In genomic region chr12:71838661-71839060, GRCh38 we compare ENCODE assay signal across 10 cellular contexts. TPM values are rescaled to one million over a fixed set of nuclear protein-coding genes. Genes with fewer than 3 reads are reported as not detected.
DNase-seq lines count a peak whose midpoint lies in the region; ATAC-seq and TF ChIP-seq lines count a peak whose summit lies in the region.
"Had no signal": no experiment of that assay in that cellular context is flagged by ENCODE, and none has a peak within 500 bp of the region (broad histone marks: within the 10 kb centered on the region; RNA-seq: fewer than 3 reads in every experiment).

No MANE protein-coding gene starts in this region.

- no peaks in the 10 kb centered on the region for H3K9me3 ChIP-seq in psoas muscle

- peaks cover 0 to 7% of the 10 kb centered on the region in 2 donors for H3K36me3 ChIP-seq in psoas muscle (ENCODE audit: insufficient read depth in 1 of 2, low read depth in 1 of 2)

- no peak for ATAC-seq in psoas muscle
- no peak for ATAC-seq in GM21825 (IDR thresholded peaks at IDR 0.05; ENCODE audit: unreplicated experiment)
- ATAC-seq in GM19467 (IDR thresholded peaks at IDR 0.05; ENCODE audit: unreplicated experiment), result no peak

- CTCF ChIA-PET in RWPE1 (lab: Yijun Ruan, JAX), result no interaction called here

- peak overlapping the region; percentile 96 for H3K4me3 ChIP-seq in psoas muscle

- H3K4me1 ChIP-seq in psoas muscle, result peaks cover 27% of the 10 kb centered on the region

- POLR2A ChIA-PET in RWPE1 (lab: Yijun Ruan, JAX; ENCODE audit: low non-redundant PET), result interaction anchor here (0.7 kb wide), 1 partner anchor 8 kb away, joined by 3 read pairs; no protein-coding TSS in a partner anchor

- H3K27me3 ChIP-seq in psoas muscle (ENCODE audit: insufficient read depth in 3 of 3, low read length in 2 of 3), result peaks cover 0 to 13% (median 0%) of the 10 kb centered on the region in 3 donors

- TF ChIP-seq CTCF in RWPE1 (conservative IDR thresholded peaks at IDR 0.05; ENCODE audit: low read depth) (no peak), psoas muscle (IDR thresholded peaks at IDR 0.05) (no peak)

- H3K27ac ChIP-seq in RWPE1 (peak overlapping the region; percentile 91), epithelial cell of prostate (peak overlapping the region; percentile 82), psoas muscle (peak overlapping the region; percentile 99)

- intact Hi-C loops in psoas muscle (cut with DNase I), result loop anchor here (5.0 kb wide), 3 partner anchors 36 to 81 kb away; no protein-coding TSS in a partner anchor

- WGBS in psoas muscle, 3 donors, result 97 to 98% (median 98%) methylated on average over 6 of the region's 6 CpGs

- DNase-seq in Caki2 (ENCODE audit: low read depth), result peak; percentile 33
- no peak for DNase-seq in RWPE1 (ENCODE audit: low spot score)
- no peak for DNase-seq in epithelial cell of prostate (ENCODE audit: low read depth, low spot score)
- DNase-seq in psoas muscle, result no peak
- no peak for DNase-seq in retina
- DNase-seq in GM19240 (ENCODE audit: insufficient read length, low spot score), result no peak
- DNase-seq: activated CD4-positive, alpha-beta T cell treated with anti-CD3 and anti-CD28 coated beads, Interleukin-2, amount 50 U/mL, for 1 hour; NCI-H1436 treated with DMSO at 0.1 percent for 48 hours had no signal

- in situ Hi-C loops in Caki2 (cut with HindIII; ENCODE audit: low pct_unique_long_range_greater_than_20kb, low sequenced_read_pairs), result no loop called here

RNA-seq across cellular contexts. Expression of gene TBC1D15, which starts 0.9 kb away (rescaled TPM):
- 12.5 and 14.1 TPM in 2 replicates for total RNA-seq in Caki2 (2014; rRNA removed; shearing (Covaris generic); ENCODE audit: low replicate concordance)
- 10 to 100 TPM; 23.3 to 72.0 (median 62.0) TPM for total RNA-seq in psoas muscle
- 100 to 1,000 TPM in 1 of 3 donors, 10 to 100 TPM in 2; 23.5 to 108 (median 55.4) TPM for polyA plus RNA-seq in psoas muscle
